1 cellular context compared by ENCODE assay signal in the genomic region with DNA sequence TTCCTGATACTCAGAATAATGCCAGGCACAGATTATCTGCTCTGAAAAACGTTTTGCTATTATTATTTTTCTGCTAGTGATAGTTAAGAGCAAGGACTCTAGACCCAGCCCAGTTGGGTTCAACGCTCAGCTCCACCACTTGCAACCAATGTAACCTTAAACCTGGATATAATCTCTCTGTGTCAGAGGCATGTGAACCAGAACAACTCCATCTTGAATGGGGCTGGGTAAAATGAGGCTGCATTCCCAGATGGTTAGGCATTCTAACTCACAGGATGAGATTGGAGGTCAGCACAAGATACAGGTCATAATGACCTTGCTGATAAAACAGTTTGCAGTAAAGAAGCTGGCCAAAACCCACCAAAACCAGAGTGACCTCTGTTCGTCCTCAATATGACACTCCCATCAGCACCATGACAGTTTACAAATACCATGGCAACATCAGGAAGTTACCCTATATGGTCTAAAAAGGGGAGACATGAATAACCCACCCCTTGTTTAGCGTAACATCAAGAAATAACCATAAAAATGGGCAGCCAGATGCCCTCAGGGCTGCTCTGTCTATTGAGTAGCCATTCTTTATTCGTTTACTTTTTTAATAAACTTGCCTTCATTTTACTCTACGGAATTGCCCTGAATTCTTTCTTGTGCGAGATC.
TF ChIP-seq lines count a peak whose summit lies in the region.

No MANE protein-coding gene starts in this region.

TF ChIP-seq in HCT116, 20 proteins besides CTCF, POLR2A, EP300 and RAD21 (continued from another document):
- TF ChIP-seq YY1 (IDR thresholded peaks at IDR 0.05; ENCODE audit: extremely low read depth, insufficient replicate concordance, low read depth, low read length) (no peak), SIN3A (IDR thresholded peaks at IDR 0.05; ENCODE audit: low read depth) (no peak), ATF3 (IDR thresholded peaks at IDR 0.05) (no peak), EGR1 (IDR thresholded peaks at IDR 0.05; ENCODE audit: low read depth) (no peak), EZH2 (IDR thresholded peaks at IDR 0.05) (no peak), MAX (IDR thresholded peaks at IDR 0.05) (no peak; the same call in 1 of the 2 replicates), SRF (IDR thresholded peaks at IDR 0.05; ENCODE audit: low read depth) (no peak), FOSL1 (IDR thresholded peaks at IDR 0.05; ENCODE audit: low read depth) (no peak), POLR2AphosphoS5 (IDR thresholded peaks at IDR 0.05; ENCODE audit: low read depth, low read length) (no peak)
TF ChIP-seq in HCT116: peak in this region for 0.
